In the genomic region with DNA sequence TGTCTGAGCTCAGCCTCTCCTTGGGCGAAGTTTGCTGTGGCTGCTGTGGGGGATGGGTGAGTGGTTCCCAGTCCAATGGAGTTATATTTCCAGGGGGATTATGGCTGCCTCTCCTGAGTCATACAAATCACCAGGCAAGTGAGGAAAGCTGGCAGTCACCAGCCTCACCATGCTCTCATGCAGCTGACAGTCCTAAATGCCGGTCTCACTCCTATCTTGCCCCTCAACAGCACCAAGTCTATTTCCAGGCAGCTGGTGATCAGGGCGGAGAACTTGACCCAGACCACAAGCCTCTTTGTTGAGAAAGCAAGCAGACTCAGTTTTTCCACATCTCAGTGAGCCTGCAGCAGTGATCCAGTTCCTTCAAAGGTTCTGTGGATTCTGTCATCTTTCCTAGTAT, we compare ENCODE assay signal across 22 cellular contexts.
"Had no signal": no experiment of that assay in that cellular context is flagged by ENCODE, and none has a peak within 500 bp of the region (broad histone marks: within the 10 kb centered on the region; RNA-seq: fewer than 3 reads in every experiment).

No MANE protein-coding gene starts in this region.

- H3K4me1 ChIP-seq: heart right ventricle, left ventricle myocardium inferior, spleen, suprapubic skin, upper lobe of right lung had no signal

- H3K4me1 Mint-ChIP-seq: naive B cell; stimulated activated effector memory CD8-positive, alpha-beta T cell treated with anti-CD3 and anti-CD28 coated beads, Interleukin-12 subunit alpha, Interleukin-12 subunit beta, amount 100 ng/mL, for 72 hours had no signal

- H3K27ac ChIP-seq: heart right ventricle, hepatocyte, left ventricle myocardium inferior, ovary, spleen, suprapubic skin, thoracic aorta, tibial artery, upper lobe of right lung had no signal

- DNase-seq: heart right ventricle; islet precursor cell; left ventricle myocardium inferior; naive B cell; natural killer cell; nephron progenitor cell; ovary; right cardiac atrium; small intestine; spleen; stimulated activated CD4-positive, alpha-beta T cell treated with anti-CD3 and anti-CD28 coated beads, Interleukin-4, amount 100 ng/mL, for 24 hours; stimulated activated naive CD4-positive, alpha-beta T cell; tibial artery; trophoblast cell; upper lobe of right lung had no signal

- H3K27me3 ChIP-seq: heart right ventricle, hepatocyte, spleen, suprapubic skin, tibial artery, upper lobe of right lung had no signal

- H3K36me3 ChIP-seq: heart right ventricle, ovary, thoracic aorta, tibial artery, upper lobe of right lung had no signal

- H3K9me3 ChIP-seq: heart right ventricle, left ventricle myocardium inferior, ovary, spleen, suprapubic skin, thoracic aorta, tibial artery, upper lobe of right lung had no signal

- H3K9me3 Mint-ChIP-seq: nephron progenitor cell had no signal

- H3K27ac Mint-ChIP-seq: naive B cell; natural killer cell; nephron progenitor cell; stimulated activated effector memory CD8-positive, alpha-beta T cell treated with anti-CD3 and anti-CD28 coated beads, Interleukin-12 subunit alpha, Interleukin-12 subunit beta, amount 100 ng/mL, for 72 hours; stimulated activated naive CD8-positive, alpha-beta T cell treated with anti-CD3 and anti-CD28 coated beads, Interleukin-15, Interleukin-2, amounts not matched to agents 100 ng/mL and 50 ng/mL, for 24 hours had no signal

- H2AFZ ChIP-seq: hepatocyte had no signal

- H3K4me2 ChIP-seq: hepatocyte had no signal

- H3K4me3 ChIP-seq: heart right ventricle, hepatocyte, left ventricle myocardium inferior, lung, ovary, spleen, suprapubic skin, thoracic aorta, tibial artery, upper lobe of right lung had no signal

- H3K4me3 Mint-ChIP-seq: naive B cell; natural killer cell; nephron progenitor cell; stimulated activated effector memory CD8-positive, alpha-beta T cell treated with anti-CD3 and anti-CD28 coated beads, Interleukin-12 subunit alpha, Interleukin-12 subunit beta, amount 100 ng/mL, for 72 hours; stimulated activated naive CD8-positive, alpha-beta T cell treated with anti-CD3 and anti-CD28 coated beads, Interleukin-15, Interleukin-2, amounts not matched to agents 100 ng/mL and 50 ng/mL, for 24 hours had no signal

- ATAC-seq: heart right ventricle; natural killer cell; right cardiac atrium; sciatic nerve; stimulated activated effector memory CD8-positive, alpha-beta T cell treated with anti-CD3 and anti-CD28 coated beads, Interleukin-12 subunit alpha, Interleukin-12 subunit beta, amount 100 ng/mL, for 72 hours; upper lobe of right lung had no signal

- H3K27me3 Mint-ChIP-seq: naive B cell; stimulated activated naive CD8-positive, alpha-beta T cell treated with anti-CD3 and anti-CD28 coated beads, Interleukin-15, Interleukin-2, amounts not matched to agents 100 ng/mL and 50 ng/mL, for 24 hours had no signal

- H3K79me2 ChIP-seq: hepatocyte had no signal
